1 cellular context compared by ENCODE assay signal in the genomic region with DNA sequence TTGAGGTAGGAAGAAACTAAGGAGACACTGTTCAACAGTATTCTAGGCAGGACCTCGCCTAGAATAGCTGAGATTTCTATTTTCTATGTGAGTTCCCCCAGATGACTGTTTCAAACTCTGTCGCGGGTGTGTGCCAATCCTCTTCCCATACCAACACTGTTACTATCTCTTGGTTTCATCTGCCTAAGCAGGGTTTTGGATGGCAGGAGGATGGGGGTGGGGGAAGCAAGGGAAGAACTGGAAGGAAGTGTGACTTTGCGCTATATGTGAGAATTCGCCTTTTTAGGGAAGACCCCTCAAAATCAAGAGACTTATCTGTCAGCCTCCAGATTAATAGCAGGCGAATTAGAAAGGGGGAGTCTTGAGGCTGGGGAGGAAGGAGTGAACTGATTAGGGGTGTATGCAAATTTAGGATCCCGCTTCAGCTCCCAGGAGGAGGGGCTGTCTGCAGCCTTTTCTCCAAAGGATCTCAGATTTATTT.
TF ChIP-seq lines count a peak whose summit lies in the region.

No MANE protein-coding gene starts in this region.

TF ChIP-seq in K562, 482 proteins besides CTCF, POLR2A, EP300 and RAD21 (continued from another document):
- TF ChIP-seq, protein P1, sequence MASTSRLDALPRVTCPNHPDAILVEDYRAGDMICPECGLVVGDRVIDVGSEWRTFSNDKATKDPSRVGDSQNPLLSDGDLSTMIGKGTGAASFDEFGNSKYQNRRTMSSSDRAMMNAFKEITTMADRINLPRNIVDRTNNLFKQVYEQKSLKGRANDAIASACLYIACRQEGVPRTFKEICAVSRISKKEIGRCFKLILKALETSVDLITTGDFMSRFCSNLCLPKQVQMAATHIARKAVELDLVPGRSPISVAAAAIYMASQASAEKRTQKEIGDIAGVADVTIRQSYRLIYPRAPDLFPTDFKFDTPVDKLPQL (IDR thresholded peaks at IDR 0.05; ENCODE audit: extremely low read depth, insufficient read length) = peak; percentile 92
- TF ChIP-seq, protein P2, sequence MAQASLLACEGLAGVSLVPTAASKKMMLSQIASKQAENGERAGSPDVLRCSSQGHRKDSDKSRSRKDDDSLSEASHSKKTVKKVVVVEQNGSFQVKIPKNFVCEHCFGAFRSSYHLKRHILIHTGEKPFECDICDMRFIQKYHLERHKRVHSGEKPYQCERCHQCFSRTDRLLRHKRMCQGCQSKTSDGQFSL (CRISPR knock-in tag; IDR thresholded peaks at IDR 0.05) = 0 out of 2 replicates have a peak, but pooled peaks have one; percentile 4
- TF ChIP-seq, protein P2 (tag; IDR thresholded peaks at IDR 0.05) = no peak
- TF ChIP-seq ARID2 (IDR thresholded peaks at IDR 0.05) (no peak), ZBED1 (IDR thresholded peaks at IDR 0.05) (peak; percentile 55; the same call in 1 of the 2 replicates), GTF2E2 (tag; IDR thresholded peaks at IDR 0.05) (peak; percentile 54; the same call in 1 of the 2 replicates), L3MBTL2 (IDR thresholded peaks at IDR 0.05) (no peak), SMARCA4 (IDR thresholded peaks at IDR 0.05) (peak; percentile 61; the same call in 1 of the 2 replicates), MEIS2 (IDR thresholded peaks at IDR 0.05; ENCODE audit: partially characterized antibody) (peak; percentile 53), SRSF9 (IDR thresholded peaks at IDR 0.05; ENCODE audit: borderline replicate concordance, low read depth, low read length) (no peak), ZNF778 (CRISPR knock-in tag; IDR thresholded peaks at IDR 0.05) (no peak), POLR2AphosphoS2 (IDR thresholded peaks at IDR 0.05; ENCODE audit: low read length) (no peak), ARHGAP35 (IDR thresholded peaks at IDR 0.05; ENCODE audit: partially characterized antibody) (no peak), ZNF384 (IDR thresholded peaks at IDR 0.05; ENCODE audit: low read depth, low read length) (peak; percentile 29; the same call in 1 of the 2 replicates), ELF2 (CRISPR knock-in tag; IDR thresholded peaks at IDR 0.05) (no peak), FOXK1 (CRISPR knock-in tag; IDR thresholded peaks at IDR 0.05; ENCODE audit: borderline replicate concordance) (no peak), ZNF695 (CRISPR knock-in tag; IDR thresholded peaks at IDR 0.05) (no peak), ZC3H8 (IDR thresholded peaks at IDR 0.05) (0 out of 2 replicates have a peak, but pooled peaks have one; percentile 23), ARID1B (IDR thresholded peaks at IDR 0.05) (peak; percentile 51), PHF21A (IDR thresholded peaks at IDR 0.05; ENCODE audit: borderline replicate concordance, low read depth) (peak; percentile 8; the same call in 1 of the 2 replicates), KLF16 (IDR thresholded peaks at IDR 0.05) (no peak), ZNF347 (CRISPR knock-in tag; IDR thresholded peaks at IDR 0.05; ENCODE audit: low read depth) (no peak), HDAC1 (IDR thresholded peaks at IDR 0.05) (no peak), PTBP1 (IDR thresholded peaks at IDR 0.05; ENCODE audit: low read depth, low read length) (no peak), ARNT (IDR thresholded peaks at IDR 0.05) (peak in 1 of 2 experiments; percentile 23; a peak in 1 of 4 replicates), HDGF (IDR thresholded peaks at IDR 0.05) (0 out of 2 replicates have a peak, but pooled peaks have one; percentile 79), SPI1 (IDR thresholded peaks at IDR 0.05; ENCODE audit: borderline replicate concordance, low read depth, low read length) (0 out of 2 replicates have a peak, but pooled peaks have one; percentile 2), POLR2AphosphoS5 (IDR thresholded peaks at IDR 0.05; ENCODE audit: control insufficient read depth, insufficient read depth, low read depth, low read length) (peak; percentile 81), GTF2F1 (IDR thresholded peaks at IDR 0.05; ENCODE audit: low read depth, low read length) (peak; percentile 79; the same call in 1 of the 2 replicates)
- TF ChIP-seq, protein P3, sequence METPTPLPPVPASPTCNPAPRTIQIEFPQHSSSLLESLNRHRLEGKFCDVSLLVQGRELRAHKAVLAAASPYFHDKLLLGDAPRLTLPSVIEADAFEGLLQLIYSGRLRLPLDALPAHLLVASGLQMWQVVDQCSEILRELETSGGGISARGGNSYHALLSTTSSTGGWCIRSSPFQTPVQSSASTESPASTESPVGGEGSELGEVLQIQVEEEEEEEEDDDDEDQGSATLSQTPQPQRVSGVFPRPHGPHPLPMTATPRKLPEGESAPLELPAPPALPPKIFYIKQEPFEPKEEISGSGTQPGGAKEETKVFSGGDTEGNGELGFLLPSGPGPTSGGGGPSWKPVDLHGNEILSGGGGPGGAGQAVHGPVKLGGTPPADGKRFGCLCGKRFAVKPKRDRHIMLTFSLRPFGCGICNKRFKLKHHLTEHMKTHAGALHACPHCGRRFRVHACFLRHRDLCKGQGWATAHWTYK (CRISPR knock-in tag; IDR thresholded peaks at IDR 0.05) = no peak
